Comparison of ENCODE assay signal across 19 cellular contexts in the genomic region with DNA sequence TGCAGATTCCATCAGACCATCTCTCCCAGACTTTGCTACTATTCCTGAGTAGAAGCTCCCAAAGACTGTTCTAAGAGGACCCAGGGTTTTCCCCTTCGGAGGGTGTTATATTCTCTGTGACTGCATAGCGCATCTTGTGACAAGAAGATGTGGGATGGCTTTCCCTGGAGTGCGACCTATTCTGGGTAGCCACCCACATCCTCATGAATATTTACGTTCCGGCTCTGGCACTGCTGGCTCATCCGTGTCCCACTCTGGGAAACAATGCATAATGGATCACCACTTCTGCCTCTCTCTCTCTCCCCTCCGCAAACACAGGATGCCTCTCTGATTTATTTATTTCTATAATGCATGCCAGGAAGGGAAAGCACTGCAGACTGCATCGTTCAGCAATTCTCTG.
DNase-seq lines count a peak whose midpoint lies in the region.
"Had no signal": no experiment of that assay in that cellular context is flagged by ENCODE, and none has a peak within 500 bp of the region (broad histone marks: within the 10 kb centered on the region; RNA-seq: fewer than 3 reads in every experiment).

No MANE protein-coding gene starts in this region.

- in situ Hi-C loops in SK-MEL-5 (cut with HindIII; ENCODE audit: low pct_unique_long_range_greater_than_20kb, low sequenced_read_pairs): no loop called here

- peak; percentile 21 for DNase-seq in HT1080 (ENCODE audit: low read depth)
- peak; percentile 26 for DNase-seq in SK-MEL-5 (ENCODE audit: low read depth, low spot score)
- DNase-seq in inferior parietal cortex (ENCODE audit: extremely low spot score): peak; percentile 75
- DNase-seq in putamen (ENCODE audit: low spot score): peak; percentile 80
- no peak for DNase-seq in SIG-M5 (lab: John Stamatoyannopoulos, UW)
- no peak for DNase-seq in D341Med (ENCODE audit: low spot score)
- DNase-seq in DMS79 (lab: John Stamatoyannopoulos, UW): no peak
- DNase-seq: activated CD8-positive, alpha-beta memory T cell treated with anti-CD3 and anti-CD28 coated beads for 24 hours; activated naive CD4-positive, alpha-beta T cell treated with anti-CD3 and anti-CD28 coated beads, Interleukin-2, amount 50 U/mL, for 16 hours; activated T-cell treated with anti-CD3 and anti-CD28 coated beads, Interleukin-2, amount 50 U/mL, for 48 hours; AML-193; Caco-2; effector memory CD8-positive, alpha-beta T cell; EL; left colon; RPMI8226; spleen; stimulated activated CD4-positive, alpha-beta T cell treated with anti-CD3 and anti-CD28 coated beads, Interleukin-4, amount 100 ng/mL, for 24 hours; upper lobe of left lung had no signal

Comparison
In these comparisons a context has a peak if more than half of its experiments do, and no peak if none do; other contexts are left out.
1. DNase-seq: peak in HT1080 (single experiment), SK-MEL-5 (single experiment), inferior parietal cortex (single experiment) and putamen (single experiment); none in SIG-M5 (single experiment), D341Med (single experiment) and DMS79 (single experiment).